Comparison of ENCODE assay signal across 24 cellular contexts in the genomic region with DNA sequence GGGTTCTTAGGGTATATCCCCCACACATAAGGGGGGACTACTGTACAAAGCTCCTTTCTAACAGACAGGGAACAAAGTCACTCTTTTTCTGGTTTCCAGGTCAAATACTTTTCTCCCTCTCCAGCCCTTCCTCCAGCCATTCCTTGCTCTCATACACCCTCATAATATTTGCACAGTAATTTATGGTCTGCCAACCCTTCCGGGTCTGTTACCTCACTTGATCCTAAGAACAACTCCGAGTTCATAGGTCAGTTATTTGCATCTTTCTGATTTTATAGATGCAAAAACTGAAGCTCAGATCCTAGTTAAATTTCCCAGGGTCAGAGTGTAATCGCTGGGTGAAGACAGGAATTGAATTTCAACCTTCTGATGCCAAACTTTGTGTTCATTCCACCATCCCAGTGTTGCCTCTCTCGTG. TPM values are rescaled to one million over a fixed set of nuclear protein-coding genes. Genes with fewer than 3 reads are reported as not detected.
DNase-seq lines count a peak whose midpoint lies in the region; ATAC-seq, FAIRE-seq and TF ChIP-seq lines count a peak whose summit lies in the region.
"Had no signal": no experiment of that assay in that cellular context is flagged by ENCODE, and none has a peak within 500 bp of the region (broad histone marks: within the 10 kb centered on the region; RNA-seq: fewer than 3 reads in every experiment).

No MANE protein-coding gene starts in this region.

- WGBS in aorta, 2 donors, result 20 to 32% methylated on average over 4 of the region's 4 CpGs

- H3K36me3 ChIP-seq in astrocyte (ENCODE audit: insufficient read depth, low read length) (peaks cover 21% of the 10 kb centered on the region), muscle layer of colon (ENCODE audit: insufficient read depth, low read length) (peaks cover 38% of the 10 kb centered on the region), aorta (ENCODE audit: control insufficient read depth in 1 of 2, insufficient read depth in 2 of 2, low read length in 1 of 2) (peaks cover 2 to 7% of the 10 kb centered on the region in 2 donors), kidney (ENCODE audit: control insufficient read depth in 1 of 2, insufficient read depth in 2 of 2, low read length in 2 of 2) (peaks cover 14 to 18% of the 10 kb centered on the region in 2 donors)

- H3K27ac Mint-ChIP-seq in astrocyte (ENCODE audit: unreplicated experiment), result no peak overlapping the region
- H3K27ac Mint-ChIP-seq: activated B cell treated with CpG ODN at 0.5 μM for 24 hours; CD4-positive, CD25-positive, alpha-beta regulatory T cell had no signal

- H3K4me1 Mint-ChIP-seq in astrocyte (ENCODE audit: low read depth, unreplicated experiment), result peaks cover 21% of the 10 kb centered on the region
- H3K4me1 Mint-ChIP-seq: activated B cell treated with CpG ODN at 0.5 μM for 24 hours had no signal

- peaks cover 4% of the 10 kb centered on the region for H3K79me2 ChIP-seq in astrocyte (ENCODE audit: insufficient read depth, low read length)

- peaks cover 4% of the 10 kb centered on the region for H3K9me3 Mint-ChIP-seq in astrocyte (ENCODE audit: unreplicated experiment)

- TF ChIP-seq CTCF in astrocyte (IDR thresholded peaks at IDR 0.05; ENCODE audit: insufficient read depth, low read depth, low read length) (no peak), kidney (IDR thresholded peaks at IDR 0.05; ENCODE audit: borderline replicate concordance, extremely low read depth, insufficient read depth) (no peak)

- no peak overlapping the region for H2AFZ ChIP-seq in astrocyte (ENCODE audit: low read depth, low read length)

- H3K27ac ChIP-seq in astrocyte (ENCODE audit: low read depth, low read length) (no peak overlapping the region), muscle layer of colon (ENCODE audit: low read depth, low read length) (peak overlapping the region; percentile 31), aorta (ENCODE audit: low read depth in 1 of 2, low read length in 2 of 2) (peak overlapping the region; percentile 49 to 68), kidney (ENCODE audit: low read depth in 2 of 2, low read length in 2 of 2) (no peak overlapping the region)
- H3K27ac ChIP-seq: epithelial cell of prostate, neutrophil, suprapubic skin had no signal

- H3K4me3 ChIP-seq in astrocyte (ENCODE audit: insufficient read depth, low read depth, low read length) (no peak overlapping the region), muscle layer of colon (ENCODE audit: low read depth in 1 of 2, low read length in 2 of 2) (no peak overlapping the region), aorta (ENCODE audit: low read length in 2 of 2) (no peak overlapping the region), kidney (ENCODE audit: low read length in 2 of 2) (no peak overlapping the region)
- H3K4me3 ChIP-seq: suprapubic skin had no signal

- peaks cover 43% of the 10 kb centered on the region for H3K36me3 Mint-ChIP-seq in astrocyte (ENCODE audit: low read depth, unreplicated experiment)

- H4K20me1 ChIP-seq in astrocyte (ENCODE audit: insufficient read depth, low read length), result peaks cover 17% of the 10 kb centered on the region

- no peaks in the 10 kb centered on the region for H3K9me3 ChIP-seq in astrocyte (ENCODE audit: insufficient read depth, low read depth, low read length)
- H3K9me3 ChIP-seq in muscle layer of colon (ENCODE audit: low read length), result no peaks in the 10 kb centered on the region
- H3K9me3 ChIP-seq in aorta (ENCODE audit: control insufficient read depth, low read length), result no peaks in the 10 kb centered on the region
- H3K9me3 ChIP-seq in kidney (ENCODE audit: control insufficient read depth in 1 of 2, low read length in 2 of 2), result no peaks in the 10 kb centered on the region
- H3K9me3 ChIP-seq: neutrophil, suprapubic skin had no signal

- H3K27me3 ChIP-seq in astrocyte (ENCODE audit: insufficient read depth, low read length), result no peaks in the 10 kb centered on the region
- no peaks in the 10 kb centered on the region for H3K27me3 ChIP-seq in muscle layer of colon (ENCODE audit: control insufficient read depth in 1 of 2, insufficient read depth in 2 of 2, low read length in 2 of 2)
- H3K27me3 ChIP-seq in aorta (ENCODE audit: control insufficient read depth in 1 of 2, insufficient read depth in 2 of 2, low read length in 1 of 2), result no peaks in the 10 kb centered on the region
- H3K27me3 ChIP-seq: neutrophil, suprapubic skin had no signal

- peak overlapping the region; percentile 58 for H3K4me3 Mint-ChIP-seq in astrocyte (ENCODE audit: unreplicated experiment)
- H3K4me3 Mint-ChIP-seq: activated B cell treated with CpG ODN at 0.5 μM for 24 hours; CD4-positive, CD25-positive, alpha-beta regulatory T cell had no signal

- ATAC-seq in left ventricle myocardium superior (peak; percentile 25), left cardiac atrium (no peak), aorta (ENCODE audit: low FRiP score) (peak; percentile 41), HG03139 (IDR thresholded peaks at IDR 0.05; ENCODE audit: unreplicated experiment) (no peak)

- intact Hi-C loops in left ventricle myocardium superior (cut with micrococcal nuclease) (no loop called here), left cardiac atrium (cut with DNase I) (no loop called here), aorta (cut with DNase I) (no loop called here), kidney (cut with DNase I) (no loop called here)

- no peaks in the 10 kb centered on the region for H3K27me3 Mint-ChIP-seq in astrocyte (ENCODE audit: low read depth, unreplicated experiment)
- H3K27me3 Mint-ChIP-seq: activated B cell treated with CpG ODN at 0.5 μM for 24 hours; CD4-positive, CD25-positive, alpha-beta regulatory T cell had no signal

- H3K4me1 ChIP-seq in astrocyte (ENCODE audit: insufficient read depth, low read length) (peaks cover 9% of the 10 kb centered on the region), muscle layer of colon (ENCODE audit: insufficient read depth, low read length) (peaks cover 10% of the 10 kb centered on the region), aorta (ENCODE audit: control insufficient read depth in 1 of 2, insufficient read depth in 2 of 2, low read length in 2 of 2) (no peaks in the 10 kb centered on the region), kidney (ENCODE audit: control insufficient read depth in 1 of 2, insufficient read depth in 1 of 2, low read depth in 1 of 2, low read length in 2 of 2) (no peaks in the 10 kb centered on the region)
- H3K4me1 ChIP-seq: suprapubic skin had no signal

- FAIRE-seq in astrocyte (lab: Jason Lieb, UNC) (no peak), kidney (lab: Jason Lieb, UNC) (no peak)
- FAIRE-seq: frontal cortex had no signal

- DNase-seq in left ventricle myocardium superior, result no peak
- no peak for DNase-seq in left cardiac atrium
- DNase-seq in astrocyte (ENCODE audit: low read depth), result no peak
- DNase-seq in aorta, result no peak
- no peak for DNase-seq in kidney
- no peak for DNase-seq in SW480 (ENCODE audit: low spot score)
- DNase-seq: activated B cell treated with CpG ODN at 0.5 μM for 24 hours; activated CD4-positive, alpha-beta T cell treated with anti-CD3 and anti-CD28 coated beads, Interleukin-2, amount 50 U/mL, for 48 hours; activated effector memory CD4-positive, alpha-beta T cell treated with Interleukin-2 at 50 U/mL for 16 hours; CD4-positive, CD25-positive, alpha-beta regulatory T cell; DMS 273 treated with DMSO at 0.1 percent for 48 hours; GF-D8; NCI-H1105; NCI-H2107; NCI-H510A treated with DMSO at 0.1 percent for 48 hours; RPMI8226; stimulated activated CD4-positive, alpha-beta T cell treated with anti-CD3 and anti-CD28 coated beads, Interleukin-15, amount 100 ng/mL, for 24 hours; T-helper 9 cell had no signal

- H3K4me2 ChIP-seq in astrocyte (ENCODE audit: low read length), result no peak overlapping the region

- H3K9ac ChIP-seq in astrocyte (ENCODE audit: low read length) (no peak overlapping the region), muscle layer of colon (ENCODE audit: low read length) (no peak overlapping the region), kidney (ENCODE audit: low read length in 2 of 2) (no peak overlapping the region)

RNA-seq across cellular contexts. Expression of a gene that starts 14.8 kb away (rescaled TPM):
- total RNA-seq in left ventricle myocardium superior (0.32 TPM), left cardiac atrium (under 1 TPM; 0.29 to 0.52 TPM), astrocyte (11.4 and 13.3 TPM in 2 replicates), aorta (1 to 10 TPM; 1.6 to 1.8 TPM), kidney (5.0 TPM)
- polyA plus RNA-seq in aorta (1 to 10 TPM in 1 of 2 donors, under 1 TPM in 1; 0.13 to 1.9 TPM), kidney (ENCODE audit: insufficient read depth, low read depth, low replicate concordance) (2.3 TPM)
- total RNA-seq: activated B cell treated with CpG ODN at 0.5 μM for 24 hours; CD4-positive, CD25-positive, alpha-beta regulatory T cell had no signal
- polyA plus RNA-seq: CD4-positive, CD25-positive, alpha-beta regulatory T cell had no signal

RNA-seq across cellular contexts. Expression of a gene that starts 24.2 kb away (rescaled TPM):
- total RNA-seq in left ventricle myocardium superior (246 TPM), left cardiac atrium (100 to 1,000 TPM; 185 to 202 TPM), astrocyte (300 and 337 TPM in 2 replicates), aorta (100 to 1,000 TPM; 211 to 241 TPM), kidney (330 TPM)
- polyA plus RNA-seq in aorta (100 to 1,000 TPM; 252 to 327 TPM), kidney (ENCODE audit: insufficient read depth, low read depth, low replicate concordance) (365 TPM)

RNA-seq across cellular contexts. Expression of a gene that starts 37.4 kb away (rescaled TPM):
- total RNA-seq in left ventricle myocardium superior (5.1 TPM), left cardiac atrium (1 to 10 TPM; 3.7 to 6.3 TPM), astrocyte (9.1 and 9.6 TPM in 2 replicates), aorta (1 to 10 TPM; 7.5 to 9.8 TPM), kidney (21.2 TPM)
- polyA plus RNA-seq in aorta (1 to 10 TPM; 1.9 to 5.9 TPM), kidney (ENCODE audit: insufficient read depth, low read depth, low replicate concordance) (6.0 TPM)

Comparison
In these comparisons a context has a peak if more than half of its experiments do, and no peak if none do; other contexts are left out.
1. ATAC-seq: peak in left ventricle myocardium superior (single experiment) and aorta (single experiment); none in left cardiac atrium (0 of 2) and HG03139 (single experiment).
2. H3K27ac ChIP-seq: peak in muscle layer of colon (single experiment) and aorta (2 of 2); none in astrocyte (single experiment) and kidney (0 of 2).